8 cellular contexts compared by ENCODE assay signal in genomic region chr19:51108066-51108804, GRCh38. TPM values are rescaled to one million over a fixed set of nuclear protein-coding genes. Genes with fewer than 3 reads are reported as not detected.
DNase-seq lines count a peak whose midpoint lies in the region; ATAC-seq lines count a peak whose summit lies in the region.

CTU1 (minus strand) TSS chr19:51108409; CDS start chr19:51104569, 3,840 bp downstream.

- peak within 1 kb of the TSS; percentile 45 for H4K91ac ChIP-seq in mesenchymal stem cell (ENCODE audit: low read length)

- peak within 1 kb of the TSS; percentile 19 for H2AK5ac ChIP-seq in mesenchymal stem cell (ENCODE audit: low read length, severe bottlenecking)

- H2AFZ ChIP-seq in mesenchymal stem cell (ENCODE audit: low read depth, low read length), result peak within 1 kb of the TSS; percentile 75

- peak; percentile 98 for DNase-seq in COLO668 (lab: John Stamatoyannopoulos, UW; ENCODE audit: unreplicated experiment)
- DNase-seq in HT1080 (ENCODE audit: low read depth), result peak; percentile 100
- DNase-seq in NOMO-1 treated with DMSO at 0.1 percent for 48 hours (lab: John Stamatoyannopoulos, UW; ENCODE audit: unreplicated experiment), result peak; percentile 99
- DNase-seq in activated CD8-positive, alpha-beta memory T cell treated with anti-CD3 and anti-CD28 coated beads, Interleukin-2, amount 10 ng/mL, durations not matched to agents 7 days and 5 days, result peak; percentile 100
- DNase-seq in mesenchymal stem cell, result peak; percentile 99
- DNase-seq in stimulated activated CD8-positive, alpha-beta memory T cell treated with anti-CD3 and anti-CD28 coated beads, Interleukin-12 subunit alpha, Interleukin-12 subunit beta, amount 100 ng/mL, for 4 hours (ENCODE audit: low read depth), result peak; percentile 96

- peak within 1 kb of the TSS; percentile 64 for H4K8ac ChIP-seq in mesenchymal stem cell (ENCODE audit: low read length)

- H3K4me3 ChIP-seq in endocrine pancreas (ENCODE audit: control insufficient read depth, insufficient read depth, low read length), result peak within 1 kb of the TSS; percentile 51
- peak within 1 kb of the TSS; percentile 66 to 91 for H3K4me3 ChIP-seq in mesenchymal stem cell (ENCODE audit: insufficient read depth in 1 of 2, low read depth in 1 of 2, low read length in 2 of 2)

- H3K36me3 ChIP-seq in endocrine pancreas (ENCODE audit: control insufficient read depth, insufficient read depth, low read length) (no peaks in the 10 kb centered on the region), mesenchymal stem cell (ENCODE audit: control insufficient read depth in 1 of 2, insufficient read depth in 2 of 2, low read depth in 1 of 2, low read length in 2 of 2) (peaks cover 16 to 19% of the 10 kb centered on the region in 2 experiments)

- H3K27me3 ChIP-seq in endocrine pancreas (ENCODE audit: control insufficient read depth, insufficient read depth, low read length), result peaks cover 6% of the 10 kb centered on the region
- H3K27me3 ChIP-seq in mesenchymal stem cell (ENCODE audit: control insufficient read depth in 1 of 2, insufficient read depth in 1 of 2, low read length in 2 of 2), result peaks cover 4 to 26% of the 10 kb centered on the region in 2 experiments

- peaks cover 26% of the 10 kb centered on the region for H3K4me1 Mint-ChIP-seq in activated CD8-positive, alpha-beta memory T cell treated with anti-CD3 and anti-CD28 coated beads, Interleukin-2, amount 10 ng/mL, durations not matched to agents 7 days and 5 days

- peak within 1 kb of the TSS; percentile 93 for H3K4me3 Mint-ChIP-seq in activated CD8-positive, alpha-beta memory T cell treated with anti-CD3 and anti-CD28 coated beads, Interleukin-2, amount 10 ng/mL, durations not matched to agents 7 days and 5 days

- CTCF ChIA-PET in activated CD8-positive, alpha-beta memory T cell treated with anti-CD3 and anti-CD28 coated beads, Interleukin-2, amount 10 ng/mL, durations not matched to agents 7 days and 5 days (lab: Charles Lee), result interaction anchor here (1.1 to 2.6 kb wide), 3 partner anchors 13 to 50 kb away, joined by 3 to 6 read pairs (median 4); no protein-coding TSS in a partner anchor

- WGBS in mesenchymal stem cell, result under 1% methylated on average over 37 of the region's 43 CpGs

- no peaks in the 10 kb centered on the region for H3K9me3 Mint-ChIP-seq in activated CD8-positive, alpha-beta memory T cell treated with anti-CD3 and anti-CD28 coated beads, Interleukin-2, amount 10 ng/mL, durations not matched to agents 7 days and 5 days (ENCODE audit: low read depth)

- peak within 1 kb of the TSS; percentile 89 for H3K4me2 ChIP-seq in mesenchymal stem cell (ENCODE audit: low read length, poor library complexity, severe bottlenecking)

- no peaks in the 10 kb centered on the region for H3K4me1 ChIP-seq in endocrine pancreas (ENCODE audit: control insufficient read depth, insufficient read depth, low read length)
- H3K4me1 ChIP-seq in mesenchymal stem cell (ENCODE audit: control insufficient read depth, insufficient read depth, low read depth, low read length), result peaks cover 11% of the 10 kb centered on the region

- peak within 1 kb of the TSS; percentile 64 to 88 for H3K18ac ChIP-seq in mesenchymal stem cell (ENCODE audit: low read depth in 1 of 2, low read length in 2 of 2)

- peak within 1 kb of the TSS; percentile 50 for H3K9ac ChIP-seq in endocrine pancreas (ENCODE audit: control insufficient read depth, insufficient read depth, low read length)
- peak within 1 kb of the TSS; percentile 90 for H3K9ac ChIP-seq in mesenchymal stem cell (ENCODE audit: low read length)

- H3K36me3 Mint-ChIP-seq in activated CD8-positive, alpha-beta memory T cell treated with anti-CD3 and anti-CD28 coated beads, Interleukin-2, amount 10 ng/mL, durations not matched to agents 7 days and 5 days, result peaks cover 8% of the 10 kb centered on the region

- peak within 1 kb of the TSS in 1 of 2 experiments; percentile 9 for H3K14ac ChIP-seq in mesenchymal stem cell (ENCODE audit: low read length in 2 of 2)

- peak within 1 kb of the TSS in 1 of 2 experiments; percentile 81 for H3K4ac ChIP-seq in mesenchymal stem cell (ENCODE audit: low read depth in 1 of 2, low read length in 2 of 2)

- H2BK5ac ChIP-seq in mesenchymal stem cell (ENCODE audit: low read depth, low read length, poor library complexity, severe bottlenecking), result no peak within 1 kb of the TSS

- H3K79me1 ChIP-seq in mesenchymal stem cell (replicated peaks; ENCODE audit: low read length, poor library complexity, severe bottlenecking), result peaks cover 31% of the 10 kb centered on the region

- H2BK120ac ChIP-seq in mesenchymal stem cell (ENCODE audit: low read depth, low read length), result no peak within 1 kb of the TSS

- H3K9me3 ChIP-seq in endocrine pancreas (ENCODE audit: control insufficient read depth, low read length) (no peaks in the 10 kb centered on the region), mesenchymal stem cell (ENCODE audit: control insufficient read depth, low read length) (no peaks in the 10 kb centered on the region)

- H3K27me3 Mint-ChIP-seq in activated CD8-positive, alpha-beta memory T cell treated with anti-CD3 and anti-CD28 coated beads, Interleukin-2, amount 10 ng/mL, durations not matched to agents 7 days and 5 days, result peaks cover 4% of the 10 kb centered on the region

- peak within 1 kb of the TSS in 1 of 2 experiments; percentile 34 for H3K23ac ChIP-seq in mesenchymal stem cell (ENCODE audit: low read length in 2 of 2)

- peak within 1 kb of the TSS; percentile 53 for H3K27ac ChIP-seq in mesenchymal stem cell (ENCODE audit: low read length, poor library complexity, severe bottlenecking)

- peak within 1 kb of the TSS; percentile 65 for H2BK15ac ChIP-seq in mesenchymal stem cell (ENCODE audit: low read depth, poor library complexity, severe bottlenecking)

- peak; percentile 92 for ATAC-seq in GM21360 (IDR thresholded peaks at IDR 0.05; ENCODE audit: unreplicated experiment)
- peak; percentile 98 for ATAC-seq in activated CD8-positive, alpha-beta memory T cell treated with anti-CD3 and anti-CD28 coated beads, Interleukin-2, amount 10 ng/mL, durations not matched to agents 7 days and 5 days

- H2BK12ac ChIP-seq in mesenchymal stem cell (ENCODE audit: low read length in 2 of 2), result no peak within 1 kb of the TSS

- H3K27ac Mint-ChIP-seq in activated CD8-positive, alpha-beta memory T cell treated with anti-CD3 and anti-CD28 coated beads, Interleukin-2, amount 10 ng/mL, durations not matched to agents 7 days and 5 days, result peak within 1 kb of the TSS; percentile 89

RNA-seq across cellular contexts. Expression of gene CTU1, which starts in this region (rescaled TPM):
- 26.5 and 32.3 TPM in 2 replicates for total RNA-seq in HT1080 (2014; rRNA removed; shearing (Covaris generic))
- polyA plus RNA-seq in HT1080 (2015; cell fraction: cytosol; rRNA removed), result 18.5 and 24.2 TPM in 2 replicates
- 29.1 and 39.0 TPM in 2 replicates for polyA plus RNA-seq in HT1080 (2015; cell fraction: nucleus; rRNA removed)
- total RNA-seq in activated CD8-positive, alpha-beta memory T cell treated with anti-CD3 and anti-CD28 coated beads, Interleukin-2, amount 10 ng/mL, durations not matched to agents 7 days and 5 days, result 10 to 100 TPM in 1 of 2 experiments, 1 to 10 TPM in 1; 9.5 to 10.9 TPM
- 2.5 TPM for polyA plus RNA-seq in mesenchymal stem cell (2013, experiment 1 of 2)
- polyA plus RNA-seq in mesenchymal stem cell (2013, experiment 2 of 2), result 2.7 TPM

Comparison
In these comparisons a context has a peak if more than half of its experiments do, and no peak if none do; other contexts are left out.
1. Peak in every context shown above with its lines: DNase-seq, ATAC-seq, H3K4me3 ChIP-seq and H3K27ac ChIP-seq.